13 cellular contexts compared by ENCODE assay signal in genomic region chr10:69870591-69870990, GRCh38.
"Had no signal": no experiment of that assay in that cellular context is flagged by ENCODE, and none has a peak within 500 bp of the region (broad histone marks: within the 10 kb centered on the region; RNA-seq: fewer than 3 reads in every experiment).

No MANE protein-coding gene starts in this region.

- H3K9me3 Mint-ChIP-seq: naive thymus-derived CD8-positive, alpha-beta T cell had no signal

- ATAC-seq: esophagus mucosa; heart left ventricle; left colon; left ventricle myocardium superior; mucosa of descending colon; naive thymus-derived CD8-positive, alpha-beta T cell; sciatic nerve had no signal

- H3K9me3 ChIP-seq: heart left ventricle, mucosa of descending colon, spleen had no signal

- H3K36me3 Mint-ChIP-seq: naive thymus-derived CD8-positive, alpha-beta T cell had no signal

- H3K27ac Mint-ChIP-seq: naive thymus-derived CD8-positive, alpha-beta T cell had no signal

- H3K4me3 ChIP-seq: heart left ventricle, lung, mucosa of descending colon, spleen had no signal

- H3K27me3 ChIP-seq: heart left ventricle had no signal

- H3K36me3 ChIP-seq: heart left ventricle, spleen had no signal

- DNase-seq: heart left ventricle; hippocampal formation; left colon; left ventricle myocardium superior; naive thymus-derived CD8-positive, alpha-beta T cell; spleen; stimulated activated CD4-positive, alpha-beta T cell treated with anti-CD3 and anti-CD28 coated beads, Interleukin-2, amount 100 ng/mL, for 24 hours; stimulated activated naive CD4-positive, alpha-beta T cell; trophoblast cell had no signal
